8 cellular contexts compared by ENCODE assay signal in genomic region chr2:37585982-37586621, GRCh38.
DNase-seq lines count a peak whose midpoint lies in the region; ATAC-seq and TF ChIP-seq lines count a peak whose summit lies in the region.

No MANE protein-coding gene starts in this region.

- no peaks in the 10 kb centered on the region for H3K9me3 ChIP-seq in Loucy (ENCODE audit: insufficient read depth, low read depth, low read length)
- no peaks in the 10 kb centered on the region for H3K9me3 ChIP-seq in fibroblast of lung (ENCODE audit: control insufficient read depth, insufficient read depth, low read depth, low read length)
- no peaks in the 10 kb centered on the region for H3K9me3 ChIP-seq in gastrocnemius medialis

- H3K4me3 ChIP-seq in Loucy (ENCODE audit: low read length, poor library complexity, severe bottlenecking) (peak overlapping the region; percentile 24), fibroblast of lung (replicated peaks in 1 of 4; ENCODE audit: control extremely low read depth in 1 of 4, insufficient read depth in 1 of 4, low read depth in 3 of 4, low read length in 4 of 4) (no peak overlapping the region), gastrocnemius medialis (no peak overlapping the region)

- H3K27ac ChIP-seq in fibroblast of lung (ENCODE audit: insufficient read depth, low read length) (no peak overlapping the region), gastrocnemius medialis (peak overlapping the region; percentile 76 to 87 (median 85))

- H3K36me3 Mint-ChIP-seq in mesothelial cell of epicardium, result no peaks in the 10 kb centered on the region

- H3F3A ChIP-seq in Loucy (ENCODE audit: low read depth), result no peaks in the 10 kb centered on the region; the same call in 1 of the 2 replicates

- in situ Hi-C loops in gastrocnemius medialis (cut with MboI; ENCODE audit: low sequenced_read_pairs in 4 of 4), result no loop called here

- H3K9ac ChIP-seq in Loucy (ENCODE audit: low read depth, low read length, poor library complexity, severe bottlenecking) (peak overlapping the region; percentile 52), fibroblast of lung (ENCODE audit: insufficient read depth, low read length) (no peak overlapping the region)

- H3K79me2 ChIP-seq in Loucy (ENCODE audit: insufficient read depth, low read length) (no peaks in the 10 kb centered on the region), fibroblast of lung (ENCODE audit: control insufficient read depth, insufficient read depth, low read length) (no peaks in the 10 kb centered on the region)

- H3K36me3 ChIP-seq in Loucy (ENCODE audit: insufficient read depth, low read length) (no peaks in the 10 kb centered on the region), fibroblast of lung (ENCODE audit: control insufficient read depth, insufficient read depth, low read length) (no peaks in the 10 kb centered on the region), gastrocnemius medialis (no peaks in the 10 kb centered on the region)

- no peaks in the 10 kb centered on the region for H3K9me2 ChIP-seq in Loucy (replicated peaks; ENCODE audit: low read depth, low read length)

- peak; percentile 40 for ATAC-seq in GM18870 (IDR thresholded peaks at IDR 0.05; ENCODE audit: unreplicated experiment)
- no peak for ATAC-seq in gastrocnemius medialis

- CTCF ChIA-PET in HEK293T (lab: Yijun Ruan, JAX), result no interaction called here

- DNase-seq in activated T-cell treated with anti-CD3 and anti-CD28 coated beads for 1 hour (ENCODE audit: low read depth) (peak; percentile 54), fibroblast of lung (ENCODE audit: low read depth in 2 of 2) (peak; percentile 86 to 98), gastrocnemius medialis (peak; percentile 25 to 62), NCI-H1436 (lab: John Stamatoyannopoulos, UW) (no peak), mesothelial cell of epicardium (ENCODE audit: low spot score in 2 of 2, unreplicated experiment in 2 of 2) (no peak), HEK293T (ENCODE audit: extremely low spot score) (no peak)

- intact Hi-C loops in gastrocnemius medialis (cut with DNase I; ENCODE audit: low total_unique reads), result loop anchor here (5.0 kb wide), 2 partner anchors 66 to 241 kb away; no protein-coding TSS in a partner anchor

- H3K4me2 ChIP-seq in Loucy (ENCODE audit: low read depth, low read length, poor library complexity, severe bottlenecking) (peak overlapping the region; percentile 67), fibroblast of lung (ENCODE audit: extremely low read depth, insufficient read depth, low read length) (peak overlapping the region; percentile 39)

- no peak overlapping the region for H3K27ac Mint-ChIP-seq in mesothelial cell of epicardium

- H3K4me3 Mint-ChIP-seq in mesothelial cell of epicardium, result no peak overlapping the region

- no peaks in the 10 kb centered on the region for H3K27me3 Mint-ChIP-seq in mesothelial cell of epicardium (ENCODE audit: low read depth)

- no peaks in the 10 kb centered on the region for H3K27me3 ChIP-seq in Loucy (ENCODE audit: insufficient read depth, low read length, poor library complexity, severe bottlenecking)
- no peaks in the 10 kb centered on the region for H3K27me3 ChIP-seq in fibroblast of lung (ENCODE audit: control insufficient read depth, insufficient read depth, low read length)
- H3K27me3 ChIP-seq in gastrocnemius medialis, result no peaks in the 10 kb centered on the region

- H4K20me1 ChIP-seq in Loucy (ENCODE audit: insufficient read depth, low read length, poor library complexity, severe bottlenecking) (no peaks in the 10 kb centered on the region), fibroblast of lung (ENCODE audit: control insufficient read depth, extremely low read depth, insufficient read depth, low read length) (no peaks in the 10 kb centered on the region)

- H3K4me1 ChIP-seq in Loucy (ENCODE audit: insufficient read depth, low read length, poor library complexity, severe bottlenecking) (peaks cover 78% of the 10 kb centered on the region), fibroblast of lung (ENCODE audit: control insufficient read depth, extremely low read depth, insufficient read depth, low read length) (peaks cover 44% of the 10 kb centered on the region), gastrocnemius medialis (peaks cover 64 to 65% of the 10 kb centered on the region in 2 donors)

- POLR2A ChIA-PET in HEK293T (lab: Yijun Ruan, JAX), result no interaction called here

- H2AFZ ChIP-seq in Loucy (ENCODE audit: low read length), result peak overlapping the region; percentile 49
- H2AFZ ChIP-seq in fibroblast of lung (ENCODE audit: low read length), result no peak overlapping the region

- H3K4me1 Mint-ChIP-seq in mesothelial cell of epicardium, result peaks cover 61% of the 10 kb centered on the region

- no peaks in the 10 kb centered on the region for H3K9me3 Mint-ChIP-seq in mesothelial cell of epicardium

- no peak for TF ChIP-seq POLR2A in gastrocnemius medialis (IDR thresholded peaks at IDR 0.05)

- TF ChIP-seq CTCF in Loucy (conservative IDR thresholded peaks at IDR 0.05; ENCODE audit: low read length), result no peak
- TF ChIP-seq CTCF in fibroblast of lung (conservative IDR thresholded peaks at IDR 0.05 in 1 of 2, IDR thresholded peaks at IDR 0.05 in 1 of 2; ENCODE audit: low read depth in 1 of 2, low read length in 2 of 2), result no peak
- no peak for TF ChIP-seq CTCF in gastrocnemius medialis (IDR thresholded peaks at IDR 0.05 in 4 of 5, conservative IDR thresholded peaks at IDR 0.05 in 1 of 5)
- no peak for TF ChIP-seq CTCF in mesothelial cell of epicardium (IDR thresholded peaks at IDR 0.05; ENCODE audit: unreplicated experiment)

TF ChIP-seq in HEK293T, 16 proteins besides CTCF, POLR2A, EP300 and RAD21:
- TF ChIP-seq ZNF384 (IDR thresholded peaks at IDR 0.05), result no peak
- TF ChIP-seq NFRKB (IDR thresholded peaks at IDR 0.05), result no peak
- TF ChIP-seq ELF4 (IDR thresholded peaks at IDR 0.05), result no peak
- TF ChIP-seq SUZ12 (IDR thresholded peaks at IDR 0.05), result no peak
- TF ChIP-seq FOXA1 (IDR thresholded peaks at IDR 0.05), result no peak
- TF ChIP-seq, protein P1, sequence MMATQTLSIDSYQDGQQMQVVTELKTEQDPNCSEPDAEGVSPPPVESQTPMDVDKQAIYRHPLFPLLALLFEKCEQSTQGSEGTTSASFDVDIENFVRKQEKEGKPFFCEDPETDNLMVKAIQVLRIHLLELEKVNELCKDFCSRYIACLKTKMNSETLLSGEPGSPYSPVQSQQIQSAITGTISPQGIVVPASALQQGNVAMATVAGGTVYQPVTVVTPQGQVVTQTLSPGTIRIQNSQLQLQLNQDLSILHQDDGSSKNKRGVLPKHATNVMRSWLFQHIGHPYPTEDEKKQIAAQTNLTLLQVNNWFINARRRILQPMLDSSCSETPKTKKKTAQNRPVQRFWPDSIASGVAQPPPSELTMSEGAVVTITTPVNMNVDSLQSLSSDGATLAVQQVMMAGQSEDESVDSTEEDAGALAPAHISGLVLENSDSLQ (IDR thresholded peaks at IDR 0.05), result no peak
- no peak for TF ChIP-seq HDGF (IDR thresholded peaks at IDR 0.05; ENCODE audit: borderline replicate concordance)
- no peak for TF ChIP-seq FOXM1 (IDR thresholded peaks at IDR 0.05; ENCODE audit: borderline replicate concordance)
- no peak for TF ChIP-seq TARDBP (IDR thresholded peaks at IDR 0.05)
- no peak for TF ChIP-seq BHLHE40 (IDR thresholded peaks at IDR 0.05; ENCODE audit: borderline replicate concordance)
- TF ChIP-seq ARNT (IDR thresholded peaks at IDR 0.05), result no peak
- TF ChIP-seq FOXK2 (IDR thresholded peaks at IDR 0.05), result no peak

Comparison
In these comparisons a context has a peak if more than half of its experiments do, and no peak if none do; other contexts are left out.
1. DNase-seq: peak in activated T-cell treated with anti-CD3 and anti-CD28 coated beads for 1 hour (single experiment), fibroblast of lung (2 of 2) and gastrocnemius medialis (2 of 2); none in NCI-H1436 (single experiment), mesothelial cell of epicardium (0 of 2) and HEK293T (single experiment).